Comparison of ENCODE assay signal across 23 cellular contexts in genomic region chr16:11439216-11439615, GRCh38.
DNase-seq lines count a peak whose midpoint lies in the region; ATAC-seq, FAIRE-seq and TF ChIP-seq lines count a peak whose summit lies in the region.
"Had no signal": no experiment of that assay in that cellular context is flagged by ENCODE, and none has a peak within 500 bp of the region (broad histone marks: within the 10 kb centered on the region; RNA-seq: fewer than 3 reads in every experiment).

No MANE protein-coding gene starts in this region.

- H3K4me3 ChIP-seq in HepG2 (replicated peaks in 1 of 3; ENCODE audit: insufficient read depth in 1 of 3, low read depth in 2 of 3, low read length in 3 of 3) (no peak overlapping the region), right lobe of liver (no peak overlapping the region), adipocyte (ENCODE audit: low read length) (no peak overlapping the region), spleen (no peak overlapping the region)
- H3K4me3 ChIP-seq: GM12878, K562, SK-N-MC had no signal

- no peak for ATAC-seq in HepG2
- no peak for ATAC-seq in right lobe of liver
- no peak for ATAC-seq in GM18520 (IDR thresholded peaks at IDR 0.05; ENCODE audit: unreplicated experiment)
- no peak for ATAC-seq in GM18502 (IDR thresholded peaks at IDR 0.05; ENCODE audit: poor library complexity, unreplicated experiment)
- ATAC-seq: GM12878, HCT116, K562 had no signal

- POLR2A ChIA-PET in HepG2 (lab: Yijun Ruan, JAX), result no interaction called here

- H3K36me3 ChIP-seq in HepG2 (replicated peaks in 1 of 2; ENCODE audit: control insufficient read depth in 1 of 2, insufficient read depth in 2 of 2, low read length in 2 of 2), result no peaks in the 10 kb centered on the region
- H3K36me3 ChIP-seq in right lobe of liver, result no peaks in the 10 kb centered on the region
- H3K36me3 ChIP-seq in adipocyte (ENCODE audit: control insufficient read depth, insufficient read depth, low read length, severe bottlenecking), result no peaks in the 10 kb centered on the region
- peaks cover 0 to 11% (median 0%) of the 10 kb centered on the region in 6 donors for H3K36me3 ChIP-seq in spleen

- no peak overlapping the region for H2AFZ ChIP-seq in HepG2 (ENCODE audit: low read length)

- no peak overlapping the region for H3K4me2 ChIP-seq in HepG2 (ENCODE audit: low read depth, low read length)

- TF ChIP-seq CTCF in HepG2 (CRISPR knock-in tag; IDR thresholded peaks at IDR 0.05), result no peak
- no peak for TF ChIP-seq CTCF in right lobe of liver (IDR thresholded peaks at IDR 0.05)
- TF ChIP-seq CTCF in spleen (IDR thresholded peaks at IDR 0.05 in 8 of 11, conservative IDR thresholded peaks at IDR 0.05 in 3 of 11), result no peak

- no peak for TF ChIP-seq POLR2A in HepG2 (IDR thresholded peaks at IDR 0.05; ENCODE audit: insufficient read depth in 1 of 2, low read depth in 2 of 2, low read length in 2 of 2)
- TF ChIP-seq POLR2A in right lobe of liver (IDR thresholded peaks at IDR 0.05), result no peak
- no peak for TF ChIP-seq POLR2A in spleen (IDR thresholded peaks at IDR 0.05)

- FAIRE-seq in HepG2 (lab: Jason Lieb, UNC), result no peak
- FAIRE-seq in GM19239 (lab: Jason Lieb, UNC), result no peak
- FAIRE-seq: D721Med, GM12878, K562, RCC 7860 had no signal

- no peak overlapping the region for H3K9ac ChIP-seq in HepG2 (ENCODE audit: insufficient read depth, low read depth, low read length)
- no peak overlapping the region for H3K9ac ChIP-seq in adipocyte (ENCODE audit: low read length)

- H3K79me2 ChIP-seq in HepG2 (ENCODE audit: insufficient read depth, low read length), result no peaks in the 10 kb centered on the region

- 33% methylated on average over 7 of the region's 7 CpGs for WGBS in HepG2 (ENCODE audit: low lambda C conversion rate)
- 57% methylated on average over 6 of the region's 7 CpGs for whole genome bisulfite sequencing in right lobe of liver (ENCODE audit: insufficient coverage, low coverage, low lambda C conversion rate, missing lambda C conversion rate)
- 55 to 78% (median 70%) methylated on average over 7 of the region's 7 CpGs for WGBS in spleen, 5 donors

- CTCF ChIA-PET in HepG2 (lab: Yijun Ruan, JAX; ENCODE audit: low intra/inter-chr PET ratio, low total read pairs), result no interaction called here

- H3K27ac ChIP-seq in HepG2 (ENCODE audit: extremely low read length, insufficient read depth, low read length), result no peak overlapping the region
- no peak overlapping the region for H3K27ac ChIP-seq in right lobe of liver
- no peak overlapping the region for H3K27ac ChIP-seq in spleen
- H3K27ac ChIP-seq: SK-N-MC had no signal

- TF ChIP-seq RAD21 in HepG2 (CRISPR knock-in tag; IDR thresholded peaks at IDR 0.05), result no peak

- H3K4me1 ChIP-seq in HepG2 (ENCODE audit: insufficient read depth, low read length) (0 out of 2 replicates have a peak, but pooled peaks cover 5% of the 10 kb centered on the region), right lobe of liver (no peaks in the 10 kb centered on the region), adipocyte (ENCODE audit: control insufficient read depth, insufficient read depth, low read length) (no peaks in the 10 kb centered on the region), spleen (no peaks in the 10 kb centered on the region)

- no TSS peak for BruUV-seq in HepG2 (replicated peaks; lab: Mats Ljungman, UMichigan)

- H3K9me3 ChIP-seq in HepG2 (ENCODE audit: low read length) (peaks cover 12% of the 10 kb centered on the region), right lobe of liver (no peaks in the 10 kb centered on the region), adipocyte (ENCODE audit: control insufficient read depth, low read length) (peaks cover 26% of the 10 kb centered on the region), spleen (peaks cover 0 to 25% (median 23%) of the 10 kb centered on the region in 8 donors)

- peaks cover 2 to 4% of the 10 kb centered on the region in 2 experiments; a peak in 3 of 5 replicates for H3K27me3 ChIP-seq in HepG2 (ENCODE audit: control insufficient read depth in 1 of 2, insufficient read depth in 2 of 2, low read length in 2 of 2)
- no peaks in the 10 kb centered on the region for H3K27me3 ChIP-seq in right lobe of liver
- peaks cover 58% of the 10 kb centered on the region for H3K27me3 ChIP-seq in adipocyte (replicated peaks; ENCODE audit: control insufficient read depth, insufficient read depth, low read length)
- H3K27me3 ChIP-seq in spleen (replicated peaks in 1 of 7), result peaks cover 0 to 10% (median 0%) of the 10 kb centered on the region in 7 donors

- in situ Hi-C loops in HepG2 (cut with HindIII; ENCODE audit: extremely low pct_ligation_motif_present, low pct_unique_long_range_greater_than_20kb), result no loop called here

- no peak for TF ChIP-seq EP300 in HepG2 (IDR thresholded peaks at IDR 0.05; ENCODE audit: low read depth in 2 of 2, low read length in 2 of 2)
- TF ChIP-seq EP300 in HepG2 (CRISPR knock-in tag; IDR thresholded peaks at IDR 0.05; ENCODE audit: borderline replicate concordance), result no peak

- DNase-seq in HepG2 (ENCODE audit: low spot score) (no peak), right lobe of liver (no peak), NCI-H2171 treated with DMSO at 0.1 percent for 48 hours (lab: John Stamatoyannopoulos, UW) (peak; percentile 93), adipocyte (ENCODE audit: low read depth) (peak; percentile 45), spleen (peak; percentile 10), GM19239 (ENCODE audit: insufficient read length, low spot score) (no peak)
- DNase-seq: 8988T, ACHN, EL, GDM1, MV-4-11, NCI-H1105, NCI-H146, NCI-H2029 treated with DMSO at 0.1 percent for 48 hours, SIG-M5 had no signal

- H4K20me1 ChIP-seq in HepG2 (ENCODE audit: insufficient read depth, low read length), result no peaks in the 10 kb centered on the region

- intact Hi-C loops in HepG2 (cut with micrococcal nuclease; ENCODE audit: unreplicated experiment), result no loop called here
- intact Hi-C loops in right lobe of liver (cut with DNase I), result no loop called here
- intact Hi-C loops in spleen (cut with DNase I; ENCODE audit: low total_unique reads), result no loop called here

TF ChIP-seq in HepG2, 621 proteins besides CTCF, POLR2A, EP300 and RAD21:
- TF ChIP-seq REL (CRISPR knock-in tag; conservative IDR thresholded peaks at IDR 0.05) (0 out of 2 replicates have a peak, but pooled peaks have one; percentile 15), MAZ (IDR thresholded peaks at IDR 0.05; ENCODE audit: borderline replicate concordance, low read depth, low read length) (no peak), MAZ (CRISPR knock-in tag; IDR thresholded peaks at IDR 0.05; ENCODE audit: low read depth) (no peak)

Comparison
In these comparisons a context has a peak if more than half of its experiments do, and no peak if none do; other contexts are left out.
1. DNase-seq: peak in NCI-H2171 treated with DMSO at 0.1 percent for 48 hours (single experiment), adipocyte (single experiment) and spleen (single experiment); none in HepG2 (single experiment), right lobe of liver (0 of 3) and GM19239 (single experiment).